10 cellular contexts compared by ENCODE assay signal in genomic region chr12:74043343-74043742, GRCh38.
A peak's percentile ranks its signal among the peaks of the same experiment; 100 is the strongest.
DNase-seq lines count a peak whose midpoint lies in the region; ATAC-seq and TF ChIP-seq lines count a peak whose summit lies in the region.
"Had no signal": no experiment of that assay in that cellular context is flagged by ENCODE, and none has a peak within 500 bp of the region (broad histone marks: within the 10 kb centered on the region; RNA-seq: fewer than 3 reads in every experiment).

No MANE protein-coding gene starts in this region.

- H3K4me3 Mint-ChIP-seq in MCF 10A (ENCODE audit: unreplicated experiment) (no peak overlapping the region), natural killer cell (no peak overlapping the region)
- no peak overlapping the region for H3K4me3 Mint-ChIP-seq in naive thymus-derived CD4-positive, alpha-beta T cell
- no peak overlapping the region for H3K4me3 Mint-ChIP-seq in CD4-positive, alpha-beta T cell

- peak; percentile 17 for DNase-seq in ACHN
- DNase-seq in LoVo (ENCODE audit: low spot score), result peak; percentile 58
- peak; percentile 90 for DNase-seq in MCF 10A (ENCODE audit: unreplicated experiment)
- peak; percentile 44 for DNase-seq in kidney epithelial cell (ENCODE audit: low read depth)
- DNase-seq in natural killer cell, result no peak
- DNase-seq in naive thymus-derived CD4-positive, alpha-beta T cell, result no peak
- DNase-seq in CD4-positive, alpha-beta T cell, result no peak
- DNase-seq: upper lobe of left lung had no signal

- ATAC-seq in natural killer cell (no peak), GM18502 (IDR thresholded peaks at IDR 0.05; ENCODE audit: poor library complexity, unreplicated experiment) (no peak)
- ATAC-seq in naive thymus-derived CD4-positive, alpha-beta T cell, result no peak
- no peak for ATAC-seq in CD4-positive, alpha-beta T cell (ENCODE audit: poor library complexity)

- TF ChIP-seq CTCF in MCF 10A (IDR thresholded peaks at IDR 0.05; ENCODE audit: unreplicated experiment) (no peak), kidney epithelial cell (IDR thresholded peaks at IDR 0.05; ENCODE audit: insufficient read depth, low read length, poor library complexity, severe bottlenecking) (no peak), natural killer cell (IDR thresholded peaks at IDR 0.05) (no peak)
- no peak for TF ChIP-seq CTCF in CD4-positive, alpha-beta T cell (IDR thresholded peaks at IDR 0.05)

- H3K27ac Mint-ChIP-seq in MCF 10A (ENCODE audit: low read depth, unreplicated experiment) (peak overlapping the region; percentile 46), natural killer cell (no peak overlapping the region)
- no peak overlapping the region for H3K27ac Mint-ChIP-seq in naive thymus-derived CD4-positive, alpha-beta T cell
- H3K27ac Mint-ChIP-seq in CD4-positive, alpha-beta T cell, result no peak overlapping the region

- no peaks in the 10 kb centered on the region for H3K36me3 ChIP-seq in kidney epithelial cell (ENCODE audit: control insufficient read depth, insufficient read depth, low read length)
- no peaks in the 10 kb centered on the region for H3K36me3 ChIP-seq in naive thymus-derived CD4-positive, alpha-beta T cell (ENCODE audit: control insufficient read depth in 2 of 3, insufficient read depth in 3 of 3, low read length in 3 of 3)
- H3K36me3 ChIP-seq: upper lobe of left lung had no signal

- intact Hi-C loops in MCF 10A (cut with micrococcal nuclease), result no loop called here
- intact Hi-C loops in natural killer cell (cut with micrococcal nuclease), result no loop called here
- intact Hi-C loops in naive thymus-derived CD4-positive, alpha-beta T cell (cut with micrococcal nuclease), result no loop called here
- intact Hi-C loops in CD4-positive, alpha-beta T cell (cut with DNase I, micrococcal nuclease), result no loop called here

- BruUV-seq in MCF 10A (replicated peaks; lab: Mats Ljungman, UMichigan), result no TSS peak

- peaks cover 7% of the 10 kb centered on the region for H3K36me3 Mint-ChIP-seq in MCF 10A (ENCODE audit: insufficient read depth, unreplicated experiment)
- H3K36me3 Mint-ChIP-seq in natural killer cell, result no peaks in the 10 kb centered on the region
- H3K36me3 Mint-ChIP-seq in naive thymus-derived CD4-positive, alpha-beta T cell, result no peaks in the 10 kb centered on the region
- H3K36me3 Mint-ChIP-seq in CD4-positive, alpha-beta T cell (ENCODE audit: low read depth), result no peaks in the 10 kb centered on the region

- CTCF ChIA-PET in MCF 10A (lab: Yijun Ruan, JAX), result interaction anchor here (1.0 kb wide), 1 partner anchor 58 kb away, joined by 3 read pairs; no protein-coding TSS in a partner anchor
- CTCF ChIA-PET in naive thymus-derived CD4-positive, alpha-beta T cell (lab: Charles Lee), result no interaction called here
- CTCF ChIA-PET in CD4-positive, alpha-beta T cell (lab: Charles Lee), result no interaction called here

- H3K4me3 ChIP-seq in kidney epithelial cell (ENCODE audit: low read depth, low read length), result no peak overlapping the region
- H3K4me3 ChIP-seq in naive thymus-derived CD4-positive, alpha-beta T cell (ENCODE audit: low read length), result no peak overlapping the region
- H3K4me3 ChIP-seq: upper lobe of left lung had no signal

- peaks cover 10% of the 10 kb centered on the region for H3K4me1 Mint-ChIP-seq in MCF 10A (ENCODE audit: insufficient read depth, unreplicated experiment)
- H3K4me1 Mint-ChIP-seq in natural killer cell, result no peaks in the 10 kb centered on the region
- H3K4me1 Mint-ChIP-seq in naive thymus-derived CD4-positive, alpha-beta T cell, result no peaks in the 10 kb centered on the region
- no peaks in the 10 kb centered on the region for H3K4me1 Mint-ChIP-seq in CD4-positive, alpha-beta T cell (ENCODE audit: low read depth)

- no peaks in the 10 kb centered on the region for H3K27me3 Mint-ChIP-seq in MCF 10A (ENCODE audit: insufficient read depth, unreplicated experiment)
- no peaks in the 10 kb centered on the region for H3K27me3 Mint-ChIP-seq in natural killer cell (ENCODE audit: low read depth in 2 of 2)
- H3K27me3 Mint-ChIP-seq in naive thymus-derived CD4-positive, alpha-beta T cell, result no peaks in the 10 kb centered on the region
- no peaks in the 10 kb centered on the region for H3K27me3 Mint-ChIP-seq in CD4-positive, alpha-beta T cell

- H3K9me3 ChIP-seq in naive thymus-derived CD4-positive, alpha-beta T cell (ENCODE audit: control insufficient read depth in 2 of 3, low read length in 3 of 3), result no peaks in the 10 kb centered on the region
- no peaks in the 10 kb centered on the region for H3K9me3 ChIP-seq in CD4-positive, alpha-beta T cell (ENCODE audit: control insufficient read depth, low read length)
- H3K9me3 ChIP-seq: upper lobe of left lung had no signal

- in situ Hi-C loops in ACHN (cut with HindIII; ENCODE audit: low pct_ligation_motif_present, low pct_unique_long_range_greater_than_20kb, low sequenced_read_pairs), result no loop called here

- no peaks in the 10 kb centered on the region for H3K27me3 ChIP-seq in kidney epithelial cell (ENCODE audit: control insufficient read depth, insufficient read depth, low read length)
- no peaks in the 10 kb centered on the region for H3K27me3 ChIP-seq in naive thymus-derived CD4-positive, alpha-beta T cell (ENCODE audit: control insufficient read depth in 2 of 2, insufficient read depth in 2 of 2, low read length in 2 of 2)
- H3K27me3 ChIP-seq in CD4-positive, alpha-beta T cell (ENCODE audit: control insufficient read depth, insufficient read depth, low read length), result no peaks in the 10 kb centered on the region
- H3K27me3 ChIP-seq: upper lobe of left lung had no signal

- no peak overlapping the region for H3K27ac ChIP-seq in naive thymus-derived CD4-positive, alpha-beta T cell (ENCODE audit: low read depth, low read length)
- H3K27ac ChIP-seq in CD4-positive, alpha-beta T cell (ENCODE audit: low read depth, low read length), result no peak overlapping the region
- H3K27ac ChIP-seq: KMS-11, upper lobe of left lung had no signal

- H3K9me3 Mint-ChIP-seq in MCF 10A (ENCODE audit: unreplicated experiment), result no peaks in the 10 kb centered on the region
- peaks cover 5 to 11% of the 10 kb centered on the region in 2 donors for H3K9me3 Mint-ChIP-seq in natural killer cell
- peaks cover 0 to 9% (median 3%) of the 10 kb centered on the region in 11 donors for H3K9me3 Mint-ChIP-seq in naive thymus-derived CD4-positive, alpha-beta T cell
- H3K9me3 Mint-ChIP-seq in CD4-positive, alpha-beta T cell, result peaks cover 2% of the 10 kb centered on the region

- H3K4me1 ChIP-seq in naive thymus-derived CD4-positive, alpha-beta T cell (ENCODE audit: control insufficient read depth in 2 of 2, insufficient read depth in 2 of 2, low read length in 2 of 2), result no peaks in the 10 kb centered on the region
- H3K4me1 ChIP-seq: upper lobe of left lung had no signal

- POLR2A ChIA-PET in MCF 10A (lab: Yijun Ruan, JAX), result interaction anchor here (0.6 kb wide), 1 partner anchor 16 kb away, joined by 3 read pairs; no protein-coding TSS in a partner anchor
- POLR2A ChIA-PET in naive thymus-derived CD4-positive, alpha-beta T cell (lab: Charles Lee), result no interaction called here
- POLR2A ChIA-PET in CD4-positive, alpha-beta T cell (lab: Charles Lee), result no interaction called here

Comparison
In these comparisons a context has a peak if more than half of its experiments do, and no peak if none do; other contexts are left out.
1. DNase-seq: peak in ACHN (single experiment), LoVo (single experiment), MCF 10A (single experiment) and kidney epithelial cell (single experiment); none in natural killer cell (single experiment), naive thymus-derived CD4-positive, alpha-beta T cell (0 of 9) and CD4-positive, alpha-beta T cell (0 of 10).